10 cellular contexts compared by ENCODE assay signal in the genomic region with DNA sequence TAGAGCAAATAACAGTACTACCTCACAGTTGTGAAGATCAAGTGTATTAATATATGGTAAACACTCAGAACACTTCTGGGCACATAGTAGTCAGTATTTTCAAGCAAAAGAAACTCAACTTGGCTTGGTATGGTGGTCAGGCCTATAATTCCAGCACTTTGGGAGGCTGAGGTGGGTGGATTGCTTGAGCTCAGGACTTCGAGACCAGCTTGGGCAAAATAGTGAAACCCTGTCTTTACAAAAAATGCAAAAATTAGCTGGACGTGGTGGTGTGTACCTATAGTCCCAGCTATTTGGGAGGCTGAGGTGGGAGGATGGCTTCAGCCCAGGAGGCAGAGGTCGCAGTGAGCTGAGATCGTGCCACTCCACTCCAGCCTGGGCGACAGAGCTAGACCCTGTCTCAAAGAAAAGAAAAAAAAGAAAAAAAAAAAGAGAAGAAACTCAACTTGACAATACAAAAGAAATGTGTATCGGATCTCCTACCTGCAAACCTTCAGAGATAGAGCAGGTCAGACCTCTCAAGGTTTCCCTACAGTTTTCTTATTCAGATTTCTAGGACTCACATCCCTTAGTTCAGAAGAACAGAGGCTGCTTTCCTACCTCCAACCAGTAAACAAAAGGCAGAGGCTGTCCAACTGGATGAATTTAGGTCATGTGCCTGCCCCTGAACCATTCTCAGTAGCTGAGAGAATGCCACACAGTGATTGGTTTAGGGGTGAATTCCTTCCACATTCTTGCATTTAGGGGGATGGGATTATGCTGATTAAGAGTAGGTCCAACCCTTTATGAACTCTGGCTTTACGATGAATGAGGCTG. TPM values are rescaled to one million over a fixed set of nuclear protein-coding genes. Genes with fewer than 3 reads are reported as not detected.
DNase-seq lines count a peak whose midpoint lies in the region; ATAC-seq, FAIRE-seq and TF ChIP-seq lines count a peak whose summit lies in the region.
"Had no signal": no experiment of that assay in that cellular context is flagged by ENCODE, and none has a peak within 500 bp of the region (broad histone marks: within the 10 kb centered on the region; RNA-seq: fewer than 3 reads in every experiment).

No MANE protein-coding gene starts in this region.

- peak overlapping the region; percentile 76 for H3K4me2 ChIP-seq in HepG2 (ENCODE audit: low read depth, low read length)
- H3K4me2 ChIP-seq in SK-N-SH = peak overlapping the region; percentile 63; the same call in 1 of the 2 replicates
- no peak overlapping the region for H3K4me2 ChIP-seq in hepatocyte

- TF ChIP-seq CTCF in HepG2 (CRISPR knock-in tag; IDR thresholded peaks at IDR 0.05) (no peak), right lobe of liver (IDR thresholded peaks at IDR 0.05) (no peak), SK-N-SH (IDR thresholded peaks at IDR 0.05) (no peak), hepatocyte (IDR thresholded peaks at IDR 0.05; ENCODE audit: poor library complexity) (no peak), GM20000 (IDR thresholded peaks at IDR 0.05; ENCODE audit: extremely low read depth, missing control alignments) (no peak)

- H3K4me1 ChIP-seq in HepG2 (ENCODE audit: insufficient read depth, low read length) = peaks cover 71% of the 10 kb centered on the region
- H3K4me1 ChIP-seq in right lobe of liver = peaks cover 0 to 23% (median 2%) of the 10 kb centered on the region in 4 donors
- H3K4me1 ChIP-seq in SK-N-SH (ENCODE audit: control insufficient read depth in 1 of 2, insufficient read depth in 2 of 2, low read depth in 1 of 2, low read length in 1 of 2) = peaks cover 2 to 8% of the 10 kb centered on the region in 2 experiments; a peak in 3 of 4 replicates
- H3K4me1 ChIP-seq in hepatocyte (ENCODE audit: insufficient read depth) = peaks cover 8% of the 10 kb centered on the region

- H4K20me1 ChIP-seq in HepG2 (ENCODE audit: insufficient read depth, low read length) (0 out of 2 replicates have a peak, but pooled peaks cover 7% of the 10 kb centered on the region), SK-N-SH (ENCODE audit: insufficient read depth) (peaks cover 19% of the 10 kb centered on the region; the same call in 1 of the 2 replicates), hepatocyte (ENCODE audit: insufficient read depth, poor library complexity, severe bottlenecking) (no peaks in the 10 kb centered on the region)

- intact Hi-C loops in HepG2 (cut with micrococcal nuclease; ENCODE audit: unreplicated experiment) = loop anchor here (2.0 to 10.0 kb wide), 2 partner anchors 13 to 421 kb away; a partner anchor contains a TSS
- intact Hi-C loops in right lobe of liver (cut with DNase I) = no loop called here

- in situ Hi-C loops in HepG2 (cut with HindIII; ENCODE audit: extremely low pct_ligation_motif_present, low pct_unique_long_range_greater_than_20kb) = no loop called here

- peak; percentile 64 for ATAC-seq in HepG2
- ATAC-seq in right lobe of liver = no peak
- no peak for ATAC-seq in GM18861 (IDR thresholded peaks at IDR 0.05; ENCODE audit: unreplicated experiment)
- ATAC-seq in HG03457 (IDR thresholded peaks at IDR 0.05; ENCODE audit: unreplicated experiment) = no peak

- no peaks in the 10 kb centered on the region for H3K9me2 ChIP-seq in SK-N-SH
- no peaks in the 10 kb centered on the region for H3K9me2 ChIP-seq in hepatocyte (replicated peaks; ENCODE audit: insufficient read depth)

- TF ChIP-seq POLR2A in HepG2 (IDR thresholded peaks at IDR 0.05; ENCODE audit: insufficient read depth in 1 of 2, low read depth in 2 of 2, low read length in 2 of 2) (no peak), right lobe of liver (IDR thresholded peaks at IDR 0.05) (no peak)

- H3K27me3 ChIP-seq in HepG2 (ENCODE audit: control insufficient read depth in 1 of 2, insufficient read depth in 2 of 2, low read length in 2 of 2) (no peaks in the 10 kb centered on the region; a peak in 1 of 5 replicates), right lobe of liver (no peaks in the 10 kb centered on the region), SK-N-SH (ENCODE audit: insufficient read depth) (no peaks in the 10 kb centered on the region), hepatocyte (no peaks in the 10 kb centered on the region)

- H3K36me3 ChIP-seq in HepG2 (replicated peaks in 1 of 2; ENCODE audit: control insufficient read depth in 1 of 2, insufficient read depth in 2 of 2, low read length in 2 of 2) (peaks cover 3 to 17% of the 10 kb centered on the region in 2 experiments; a peak in 3 of 5 replicates), right lobe of liver (peaks cover 0 to 9% (median 0%) of the 10 kb centered on the region in 4 donors), SK-N-SH (replicated peaks in 1 of 2; ENCODE audit: control insufficient read depth in 1 of 2, insufficient read depth in 2 of 2, low read length in 1 of 2) (peaks cover 13 to 17% of the 10 kb centered on the region in 2 experiments), hepatocyte (replicated peaks; ENCODE audit: insufficient read depth, low read depth) (no peaks in the 10 kb centered on the region)

- H3K9ac ChIP-seq in HepG2 (ENCODE audit: insufficient read depth, low read depth, low read length) (peak overlapping the region; percentile 41), SK-N-SH (no peak overlapping the region)

- H3K27ac ChIP-seq in HepG2 (ENCODE audit: extremely low read length, insufficient read depth, low read length) = peak overlapping the region; percentile 47
- no peak overlapping the region for H3K27ac ChIP-seq in right lobe of liver
- H3K27ac ChIP-seq in SK-N-SH (ENCODE audit: low read depth in 2 of 2, low read length in 1 of 2) = peak overlapping the region; percentile 16 to 48; a peak in 2 of 4 replicates
- no peak overlapping the region for H3K27ac ChIP-seq in hepatocyte
- H3K27ac ChIP-seq: epithelial cell of prostate had no signal

- no peaks in the 10 kb centered on the region for H3F3A ChIP-seq in SK-N-SH (replicated peaks; ENCODE audit: insufficient read depth)

- POLR2A ChIA-PET in HepG2 (lab: Yijun Ruan, JAX) (interaction anchor here (0.7 to 1.5 kb wide), 5 partner anchors 11 to 41 kb away, joined by 3 to 16 read pairs (median 5); a partner anchor contains a TSS), SK-N-SH (lab: Yijun Ruan, JAX) (no interaction called here)

- TF ChIP-seq RAD21 in HepG2 (CRISPR knock-in tag; IDR thresholded peaks at IDR 0.05) (no peak), SK-N-SH (IDR thresholded peaks at IDR 0.05; ENCODE audit: low read length) (no peak)

- FAIRE-seq in HepG2 (lab: Jason Lieb, UNC) = peak; percentile 69

- H3K4me3 ChIP-seq in HepG2 (replicated peaks in 1 of 3; ENCODE audit: insufficient read depth in 1 of 3, low read depth in 2 of 3, low read length in 3 of 3) (peak overlapping the region; percentile 27 to 49 (median 44)), right lobe of liver (no peak overlapping the region), SK-N-SH (ENCODE audit: low read depth in 2 of 2, low read length in 1 of 2) (no peak overlapping the region), hepatocyte (no peak overlapping the region)

- H3K9me3 ChIP-seq in HepG2 (ENCODE audit: low read length) (no peaks in the 10 kb centered on the region), right lobe of liver (no peaks in the 10 kb centered on the region), SK-N-SH (no peaks in the 10 kb centered on the region), hepatocyte (ENCODE audit: low read depth) (no peaks in the 10 kb centered on the region)

- WGBS in HepG2 (ENCODE audit: low lambda C conversion rate) = 38% methylated on average over 7 of the region's 7 CpGs
- 76% methylated on average over 7 of the region's 7 CpGs for WGBS in right lobe of liver (ENCODE audit: insufficient coverage, low coverage, low lambda C conversion rate, missing lambda C conversion rate)
- 72% methylated on average over 7 of the region's 7 CpGs for WGBS in SK-N-SH (ENCODE audit: low lambda C conversion rate)
- WGBS in hepatocyte (ENCODE audit: low lambda C conversion rate, missing lambda C conversion rate) = 76% methylated on average over 7 of the region's 7 CpGs

- TF ChIP-seq EP300 in HepG2 (IDR thresholded peaks at IDR 0.05; ENCODE audit: low read depth in 2 of 2, low read length in 2 of 2) = no peak
- no peak for TF ChIP-seq EP300 in HepG2 (CRISPR knock-in tag; IDR thresholded peaks at IDR 0.05; ENCODE audit: borderline replicate concordance)
- no peak for TF ChIP-seq EP300 in SK-N-SH (IDR thresholded peaks at IDR 0.05; ENCODE audit: borderline replicate concordance in 1 of 2, low read depth in 1 of 2, low read length in 1 of 2)

- peak overlapping the region; percentile 72 for H2AFZ ChIP-seq in HepG2 (ENCODE audit: low read length)
- H2AFZ ChIP-seq in SK-N-SH (ENCODE audit: low read depth) = peak overlapping the region; percentile 79
- no peak overlapping the region for H2AFZ ChIP-seq in hepatocyte

- peak; percentile 95 for DNase-seq in HepG2 (ENCODE audit: low spot score)
- no peak for DNase-seq in right lobe of liver
- DNase-seq in SK-N-SH = peak; percentile 51
- peak; percentile 29 for DNase-seq in hepatocyte (ENCODE audit: low spot score)
- no peak for DNase-seq in stimulated activated naive CD4-positive, alpha-beta T cell treated with Interleukin-2 at 50 U/mL for 16 hours (lab: John Stamatoyannopoulos, UW)
- DNase-seq in GM20000 (ENCODE audit: low spot score) = no peak
- DNase-seq: CD4-positive, CD25-positive, alpha-beta regulatory T cell had no signal

- CTCF ChIA-PET in HepG2 (lab: Yijun Ruan, JAX; ENCODE audit: low intra/inter-chr PET ratio, low total read pairs) = no interaction called here
- CTCF ChIA-PET in SK-N-SH (lab: Yijun Ruan, JAX) = no interaction called here

- H3K79me2 ChIP-seq in HepG2 (ENCODE audit: insufficient read depth, low read length) = peaks cover 31% of the 10 kb centered on the region
- H3K79me2 ChIP-seq in SK-N-SH (ENCODE audit: insufficient read depth) = peaks cover 33% of the 10 kb centered on the region
- H3K79me2 ChIP-seq in hepatocyte = peaks cover 29% of the 10 kb centered on the region

- no TSS peak for BruUV-seq in HepG2 (replicated peaks; lab: Mats Ljungman, UMichigan)

RNA-seq across cellular contexts. Expression of a gene that starts 1.7 kb away (rescaled TPM):
- total RNA-seq in HepG2 (2016; rRNA removed; fragmentation: Illumina TruSeq; extraction: Trizol) (305 and 410 TPM in 2 replicates), right lobe of liver (10 to 100 TPM in 4 of 6 experiments, 1 to 10 TPM in 2; 9.2 to 36.6 (median 20.0) TPM), hepatocyte (62.6 and 72.1 TPM in 2 replicates)
- 130 and 151 TPM in 2 replicates for total RNA-seq in HepG2 (2016; cell fraction: cytosol; rRNA removed; fragmentation: Illumina TruSeq; extraction: Trizol; ENCODE audit: low read depth)
- total RNA-seq in HepG2 (2016; cell fraction: insoluble cytoplasmic fraction; rRNA removed; fragmentation: Illumina TruSeq; extraction: Trizol) = 293 and 395 TPM in 2 replicates
- 181 and 208 TPM in 2 replicates for total RNA-seq in HepG2 (2016; cell fraction: membrane; rRNA removed; fragmentation: Illumina TruSeq; extraction: Trizol)
- total RNA-seq in HepG2 (2016; cell fraction: nucleus; rRNA removed; fragmentation: Illumina TruSeq; extraction: Trizol) = 176 and 216 TPM in 2 replicates
- polyA plus RNA-seq in HepG2 (2011; rRNA removed) (76.7 and 111 TPM in 2 replicates), SK-N-SH (2012; rRNA removed) (122 and 139 TPM in 2 replicates), hepatocyte (99.5 and 109 TPM in 2 replicates)
- 89.6 and 93.6 TPM in 2 replicates for polyA plus RNA-seq in HepG2 (2011; cell fraction: cytosol; rRNA removed)
- 62.8 and 68.9 TPM in 2 replicates for polyA plus RNA-seq in HepG2 (2011; cell fraction: nucleus; rRNA removed)
- 104 and 144 TPM in 2 replicates for polyA plus RNA-seq in HepG2 (2012)
- polyA plus RNA-seq in HepG2 (2016; cell fraction: cytosol; fragmentation: Illumina TruSeq; extraction: Trizol; ENCODE audit: low read depth) = 63.3 and 66.0 TPM in 2 replicates
- polyA plus RNA-seq in HepG2 (2016; cell fraction: insoluble cytoplasmic fraction; fragmentation: Illumina TruSeq; extraction: Trizol; ENCODE audit: low read depth) = 396 and 415 TPM in 2 replicates
- 85.9 and 88.8 TPM in 2 replicates for polyA plus RNA-seq in HepG2 (2016; cell fraction: membrane; fragmentation: Illumina TruSeq; extraction: Trizol; ENCODE audit: low read depth)
- 251 and 259 TPM in 2 replicates for polyA plus RNA-seq in HepG2 (2016; cell fraction: nucleus; fragmentation: Illumina TruSeq; extraction: Trizol; ENCODE audit: insufficient read depth, low read depth)
- 207 and 617 TPM in 2 replicates for polyA minus RNA-seq in HepG2 (2011; rRNA and poly(A)+ RNA removed; ENCODE audit: low replicate concordance)
- 122 and 150 TPM in 2 replicates for polyA minus RNA-seq in HepG2 (2011; cell fraction: cytosol; rRNA and poly(A)+ RNA removed)
- polyA minus RNA-seq in HepG2 (2011; cell fraction: nucleus; rRNA and poly(A)+ RNA removed) = 120 and 124 TPM in 2 replicates
- 122 and 123 TPM in 2 replicates for polyA plus RNA-seq in SK-N-SH (2012; cell fraction: cytosol; rRNA removed)
- polyA plus RNA-seq in SK-N-SH (2012; cell fraction: nucleus; rRNA removed) = 71.3 and 114 TPM in 2 replicates

RNA-seq across cellular contexts. Expression of a gene that starts 37.6 kb away (rescaled TPM):
- 15.6 and 15.8 TPM in 2 replicates for total RNA-seq in HepG2 (2016; rRNA removed; fragmentation: Illumina TruSeq; extraction: Trizol)
- 12.9 and 19.3 TPM in 2 replicates for total RNA-seq in HepG2 (2016; cell fraction: cytosol; rRNA removed; fragmentation: Illumina TruSeq; extraction: Trizol; ENCODE audit: low read depth)
- 16.5 and 17.3 TPM in 2 replicates for total RNA-seq in HepG2 (2016; cell fraction: insoluble cytoplasmic fraction; rRNA removed; fragmentation: Illumina TruSeq; extraction: Trizol)
- total RNA-seq in HepG2 (2016; cell fraction: membrane; rRNA removed; fragmentation: Illumina TruSeq; extraction: Trizol) = 26.7 and 28.4 TPM in 2 replicates
- 7.5 and 8.2 TPM in 2 replicates for total RNA-seq in HepG2 (2016; cell fraction: nucleus; rRNA removed; fragmentation: Illumina TruSeq; extraction: Trizol)
- polyA plus RNA-seq in HepG2 (2011; rRNA removed) = 14.7 and 15.8 TPM in 2 replicates
- polyA plus RNA-seq in HepG2 (2011; cell fraction: cytosol; rRNA removed) = 13.6 and 14.2 TPM in 2 replicates
- polyA plus RNA-seq in HepG2 (2011; cell fraction: nucleus; rRNA removed) = 5.0 and 6.4 TPM in 2 replicates
- polyA plus RNA-seq in HepG2 (2012) = 8.2 and 10.9 TPM in 2 replicates
- polyA plus RNA-seq in HepG2 (2016; cell fraction: cytosol; fragmentation: Illumina TruSeq; extraction: Trizol; ENCODE audit: low read depth) = 17.7 and 20.4 TPM in 2 replicates
- 19.2 and 21.6 TPM in 2 replicates for polyA plus RNA-seq in HepG2 (2016; cell fraction: insoluble cytoplasmic fraction; fragmentation: Illumina TruSeq; extraction: Trizol; ENCODE audit: low read depth)
- polyA plus RNA-seq in HepG2 (2016; cell fraction: membrane; fragmentation: Illumina TruSeq; extraction: Trizol; ENCODE audit: low read depth) = 26.7 and 27.3 TPM in 2 replicates
- polyA plus RNA-seq in HepG2 (2016; cell fraction: nucleus; fragmentation: Illumina TruSeq; extraction: Trizol; ENCODE audit: insufficient read depth, low read depth) = 17.0 and 18.8 TPM in 2 replicates
- polyA minus RNA-seq in HepG2 (2011; rRNA and poly(A)+ RNA removed; ENCODE audit: low replicate concordance) = 5.0 and 8.9 TPM in 2 replicates
- 4.3 and 6.3 TPM in 2 replicates for polyA minus RNA-seq in HepG2 (2011; cell fraction: cytosol; rRNA and poly(A)+ RNA removed)
- polyA minus RNA-seq in HepG2 (2011; cell fraction: nucleus; rRNA and poly(A)+ RNA removed) = 2.2 and 3.0 TPM in 2 replicates
- 10 to 100 TPM in 1 of 6 experiments, 1 to 10 TPM in 5; 7.2 to 12.4 (median 8.3) TPM for total RNA-seq in right lobe of liver
- polyA plus RNA-seq in SK-N-SH (2012; rRNA removed) = 21.2 and 22.9 TPM in 2 replicates
- polyA plus RNA-seq in SK-N-SH (2012; cell fraction: cytosol; rRNA removed) = 23.1 and 23.4 TPM in 2 replicates
- polyA plus RNA-seq in SK-N-SH (2012; cell fraction: nucleus; rRNA removed) = 9.6 and 13.8 TPM in 2 replicates
- 14.9 and 16.1 TPM in 2 replicates for total RNA-seq in hepatocyte
- 12.1 and 18.9 TPM in 2 replicates for polyA plus RNA-seq in hepatocyte

Comparison
In these comparisons a context has a peak if more than half of its experiments do, and no peak if none do; other contexts are left out.
1. DNase-seq: peak in HepG2 (single experiment), SK-N-SH (single experiment) and hepatocyte (single experiment); none in right lobe of liver (0 of 3), stimulated activated naive CD4-positive, alpha-beta T cell treated with Interleukin-2 at 50 U/mL for 16 hours (single experiment) and GM20000 (single experiment).
2. H3K27ac ChIP-seq: peak in HepG2 (single experiment) and SK-N-SH (2 of 2); none in right lobe of liver (0 of 3) and hepatocyte (single experiment).
3. H3K4me3 ChIP-seq: peak in HepG2 (3 of 3); none in right lobe of liver (0 of 3), SK-N-SH (0 of 2) and hepatocyte (single experiment).